Comparison of ENCODE assay signal across 8 cellular contexts in the genomic region with DNA sequence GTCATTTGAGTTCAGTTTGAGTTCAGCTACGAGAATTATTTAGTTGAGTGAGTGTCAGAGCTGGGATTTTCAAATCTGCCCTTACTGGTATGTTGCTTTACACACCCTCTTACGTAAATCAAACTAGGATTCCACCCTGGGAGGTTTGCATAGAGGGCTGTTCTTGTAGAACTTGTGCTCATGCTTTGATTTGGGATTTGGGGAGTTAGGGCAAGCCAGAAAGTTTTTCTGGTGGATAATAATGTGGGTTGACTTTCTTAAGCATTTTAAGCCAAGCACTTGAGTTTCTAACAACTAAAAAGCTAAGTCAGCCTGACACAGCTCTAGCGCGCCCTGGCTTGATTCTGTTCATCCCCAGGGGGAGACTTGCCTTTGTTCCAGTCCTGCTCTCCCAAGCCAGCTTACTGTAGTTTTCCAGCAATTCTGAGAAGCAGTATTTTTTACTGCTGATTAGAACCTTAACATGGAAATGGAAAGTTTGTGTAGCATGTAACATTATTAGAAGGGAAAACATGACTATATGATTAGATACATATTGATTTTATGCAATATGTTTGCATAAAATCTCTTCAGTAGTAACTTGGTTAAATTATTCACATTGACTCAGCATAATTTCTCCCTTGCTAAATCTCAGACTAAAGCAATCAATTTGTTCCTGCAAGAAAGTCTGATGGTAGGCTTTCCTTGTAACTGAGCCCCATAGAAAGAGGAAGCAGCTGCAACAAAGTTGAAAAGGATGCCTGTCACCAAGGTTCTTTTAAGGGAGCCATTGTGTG. TPM values are rescaled to one million over a fixed set of nuclear protein-coding genes. Genes with fewer than 3 reads are reported as not detected.
A peak's percentile ranks its signal among the peaks of the same experiment; 100 is the strongest.
DNase-seq lines count a peak whose midpoint lies in the region; ATAC-seq and TF ChIP-seq lines count a peak whose summit lies in the region.

No MANE protein-coding gene starts in this region.

- no peak overlapping the region for H3K9ac ChIP-seq in SU-DHL-6 (ENCODE audit: low read length)

- H3K4me3 ChIP-seq in SU-DHL-6 (ENCODE audit: insufficient read depth, low read length, poor library complexity, severe bottlenecking), result no peak overlapping the region

- no peaks in the 10 kb centered on the region for H4K20me1 ChIP-seq in SU-DHL-6 (ENCODE audit: low read depth, low read length)

- no peak overlapping the region for H3K27ac ChIP-seq in SU-DHL-6 (ENCODE audit: low read depth, low read length)

- H3K9me3 ChIP-seq in SU-DHL-6 (ENCODE audit: insufficient read depth, low read length), result no peaks in the 10 kb centered on the region

- H3K4me2 ChIP-seq in SU-DHL-6 (ENCODE audit: low read depth, low read length, poor library complexity, severe bottlenecking), result peak overlapping the region; percentile 22

- intact Hi-C loops in activated CD4-positive, alpha-beta T cell treated with anti-CD3 and anti-CD28 coated beads, Interleukin-2, amount 10 ng/mL, durations not matched to agents 24 days and 14 days (cut with micrococcal nuclease), result no loop called here

- DNase-seq in activated CD4-positive, alpha-beta T cell treated with anti-CD3 and anti-CD28 coated beads, Interleukin-2, amount 10 ng/mL, durations not matched to agents 24 days and 14 days, result peak; percentile 59
- no peak for DNase-seq in activated CD4-positive, alpha-beta T cell treated with anti-CD3 and anti-CD28 coated beads, Interleukin-2, amount 50 U/mL, for 48 hours
- DNase-seq in germinal center (ENCODE audit: low spot score), result peak; percentile 38
- no peak for DNase-seq in progenitor cell of endocrine pancreas (ENCODE audit: low spot score, unreplicated experiment)
- DNase-seq in COLO668 (lab: John Stamatoyannopoulos, UW; ENCODE audit: unreplicated experiment), result no peak

- no peaks in the 10 kb centered on the region for H3K36me3 ChIP-seq in SU-DHL-6 (ENCODE audit: low read length)

- no peaks in the 10 kb centered on the region for H3K27me3 Mint-ChIP-seq in activated CD4-positive, alpha-beta T cell treated with anti-CD3 and anti-CD28 coated beads, Interleukin-2, amount 10 ng/mL, durations not matched to agents 24 days and 14 days
- H3K27me3 Mint-ChIP-seq in progenitor cell of endocrine pancreas, result no peaks in the 10 kb centered on the region

- H3K4me3 Mint-ChIP-seq in activated CD4-positive, alpha-beta T cell treated with anti-CD3 and anti-CD28 coated beads, Interleukin-2, amount 10 ng/mL, durations not matched to agents 24 days and 14 days, result no peak overlapping the region
- no peak overlapping the region for H3K4me3 Mint-ChIP-seq in progenitor cell of endocrine pancreas (ENCODE audit: low read depth)

- TF ChIP-seq CTCF in SU-DHL-6 (IDR thresholded peaks at IDR 0.05; ENCODE audit: insufficient read depth, low read length, poor library complexity, severe bottlenecking), result no peak
- no peak for TF ChIP-seq CTCF in progenitor cell of endocrine pancreas (IDR thresholded peaks at IDR 0.05; ENCODE audit: unreplicated experiment)

- H3K27me3 ChIP-seq in SU-DHL-6 (ENCODE audit: low read length), result no peaks in the 10 kb centered on the region

- H3K79me2 ChIP-seq in SU-DHL-6 (ENCODE audit: insufficient read depth, low read length), result no peaks in the 10 kb centered on the region

- H3K9me3 Mint-ChIP-seq in activated CD4-positive, alpha-beta T cell treated with anti-CD3 and anti-CD28 coated beads, Interleukin-2, amount 10 ng/mL, durations not matched to agents 24 days and 14 days, result no peaks in the 10 kb centered on the region
- H3K9me3 Mint-ChIP-seq in progenitor cell of endocrine pancreas (ENCODE audit: low read depth), result no peaks in the 10 kb centered on the region

- peaks cover 3% of the 10 kb centered on the region for H3K4me1 Mint-ChIP-seq in activated CD4-positive, alpha-beta T cell treated with anti-CD3 and anti-CD28 coated beads, Interleukin-2, amount 10 ng/mL, durations not matched to agents 24 days and 14 days
- peaks cover 6% of the 10 kb centered on the region for H3K4me1 Mint-ChIP-seq in progenitor cell of endocrine pancreas (ENCODE audit: low read depth)

- H3K9me2 ChIP-seq in SU-DHL-6 (replicated peaks; ENCODE audit: insufficient read depth, low read length), result no peaks in the 10 kb centered on the region

- no peak overlapping the region for H3K27ac Mint-ChIP-seq in activated CD4-positive, alpha-beta T cell treated with anti-CD3 and anti-CD28 coated beads, Interleukin-2, amount 10 ng/mL, durations not matched to agents 24 days and 14 days
- peak overlapping the region; percentile 45 for H3K27ac Mint-ChIP-seq in progenitor cell of endocrine pancreas

- H2AFZ ChIP-seq in SU-DHL-6 (ENCODE audit: low read depth, low read length, severe bottlenecking), result peak overlapping the region; percentile 9

- H3F3A ChIP-seq in SU-DHL-6 (ENCODE audit: insufficient read depth), result no peaks in the 10 kb centered on the region

- ATAC-seq in HG02610 (IDR thresholded peaks at IDR 0.05; ENCODE audit: unreplicated experiment) (no peak), HG03025 (IDR thresholded peaks at IDR 0.05; ENCODE audit: low FRiP score, unreplicated experiment) (no peak)

- H3K36me3 Mint-ChIP-seq in activated CD4-positive, alpha-beta T cell treated with anti-CD3 and anti-CD28 coated beads, Interleukin-2, amount 10 ng/mL, durations not matched to agents 24 days and 14 days (ENCODE audit: low read depth), result no peaks in the 10 kb centered on the region
- peaks cover 14% of the 10 kb centered on the region for H3K36me3 Mint-ChIP-seq in progenitor cell of endocrine pancreas (ENCODE audit: insufficient read depth)

RNA-seq across cellular contexts. Expression of a gene that starts 11.1 kb away (rescaled TPM):
- 142 and 144 TPM in 2 replicates for total RNA-seq in activated CD4-positive, alpha-beta T cell treated with anti-CD3 and anti-CD28 coated beads, Interleukin-2, amount 10 ng/mL, durations not matched to agents 24 days and 14 days
- 254 and 263 TPM in 2 replicates for total RNA-seq in progenitor cell of endocrine pancreas

RNA-seq across cellular contexts. Expression of a gene that starts 42.4 kb away (rescaled TPM):
- total RNA-seq in activated CD4-positive, alpha-beta T cell treated with anti-CD3 and anti-CD28 coated beads, Interleukin-2, amount 10 ng/mL, durations not matched to agents 24 days and 14 days, result 18.8 and 25.1 TPM in 2 replicates
- total RNA-seq in progenitor cell of endocrine pancreas, result 22.2 and 22.5 TPM in 2 replicates

Comparison
In these comparisons a context has a peak if more than half of its experiments do, and no peak if none do; other contexts are left out.
1. DNase-seq: peak in activated CD4-positive, alpha-beta T cell treated with anti-CD3 and anti-CD28 coated beads, Interleukin-2, amount 10 ng/mL, durations not matched to agents 24 days and 14 days (single experiment) and germinal center (single experiment); none in activated CD4-positive, alpha-beta T cell treated with anti-CD3 and anti-CD28 coated beads, Interleukin-2, amount 50 U/mL, for 48 hours (0 of 2), progenitor cell of endocrine pancreas (single experiment) and COLO668 (single experiment).